Comparison of ENCODE assay signal across 8 cellular contexts in the genomic region with DNA sequence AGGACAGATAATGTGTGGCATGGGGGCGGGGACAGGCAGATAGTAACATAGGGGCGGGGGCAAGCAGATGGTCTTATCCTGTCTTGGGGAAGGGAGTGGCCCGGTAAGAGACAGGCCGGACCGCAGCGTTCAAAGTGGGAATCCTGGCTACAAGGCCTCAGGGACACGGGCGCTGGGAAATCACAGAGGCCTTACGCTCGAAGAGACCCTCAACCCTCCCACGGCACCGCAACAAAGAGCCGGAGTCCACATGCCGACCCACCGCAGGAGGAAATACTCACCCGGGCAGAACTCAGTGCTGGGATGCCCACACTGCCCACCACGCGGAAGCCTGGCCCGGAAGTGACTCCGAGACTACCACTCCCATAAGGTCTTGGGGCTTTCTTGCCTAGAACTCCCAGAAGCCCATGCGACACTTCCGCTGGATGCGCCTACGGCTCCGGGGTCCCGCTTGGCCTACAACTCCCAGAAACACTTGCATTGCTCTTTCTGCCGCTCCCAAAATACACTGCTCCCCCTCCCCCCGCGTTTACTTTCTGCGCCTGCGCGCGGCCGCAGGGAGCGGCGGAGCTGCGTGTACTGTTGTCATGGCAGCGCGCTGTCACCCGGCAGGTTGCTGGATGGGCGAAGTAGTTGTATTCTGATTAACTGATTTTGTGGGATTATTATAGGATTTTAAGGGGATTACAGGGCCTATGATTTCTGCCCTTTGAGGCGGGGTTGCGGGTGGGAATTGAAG. TPM values are rescaled to one million over a fixed set of nuclear protein-coding genes. Genes with fewer than 3 reads are reported as not detected.
DNase-seq lines count a peak whose midpoint lies in the region; ATAC-seq and TF ChIP-seq lines count a peak whose summit lies in the region.

Gene CTU1 (minus strand): TSS at position 344 of the 739 bp plus-strand sequence. CDS start 3,840 bp downstream, outside the sequence.

- H3K36me3 ChIP-seq in osteoblast (ENCODE audit: insufficient read depth, low read length) = peaks cover 13% of the 10 kb centered on the region
- H3K36me3 ChIP-seq in thymus (ENCODE audit: control insufficient read depth, insufficient read depth) = peaks cover 10% of the 10 kb centered on the region

- peak within 1 kb of the TSS; percentile 97 for H3K4me3 Mint-ChIP-seq in activated naive CD8-positive, alpha-beta T cell treated with anti-CD3 and anti-CD28 coated beads for 36 hours
- peak within 1 kb of the TSS; percentile 89 for H3K4me3 Mint-ChIP-seq in glutamatergic neuron (ENCODE audit: unreplicated experiment)

- WGBS in thymus = under 1% methylated on average over 43 of the region's 43 CpGs

- H3K27ac ChIP-seq in osteoblast (ENCODE audit: low read depth, low read length) (peak within 1 kb of the TSS; percentile 76), thymus (ENCODE audit: low read depth) (no peak within 1 kb of the TSS)

- H3K4me3 ChIP-seq in GM08714 (ENCODE audit: low read length) (peak within 1 kb of the TSS; percentile 83), osteoblast (ENCODE audit: insufficient read depth, low read length) (peak within 1 kb of the TSS; percentile 94), thymus (ENCODE audit: low read length) (peak within 1 kb of the TSS; percentile 71)

- peaks cover 6% of the 10 kb centered on the region for H4K20me1 ChIP-seq in osteoblast (ENCODE audit: insufficient read depth, low read length)

- H3K4me1 Mint-ChIP-seq in activated naive CD8-positive, alpha-beta T cell treated with anti-CD3 and anti-CD28 coated beads for 36 hours = peaks cover 28% of the 10 kb centered on the region
- H3K4me1 Mint-ChIP-seq in glutamatergic neuron (ENCODE audit: low read depth, unreplicated experiment) = peaks cover 8% of the 10 kb centered on the region

- no peaks in the 10 kb centered on the region for H3K9me3 ChIP-seq in osteoblast (ENCODE audit: low read depth, low read length)
- H3K9me3 ChIP-seq in thymus (ENCODE audit: control insufficient read depth) = no peaks in the 10 kb centered on the region

- H3K4me1 ChIP-seq in osteoblast (ENCODE audit: insufficient read depth, low read length) (peaks cover 11% of the 10 kb centered on the region), thymus (ENCODE audit: control insufficient read depth, insufficient read depth, low read length) (peaks cover 13% of the 10 kb centered on the region)

- H3K36me3 Mint-ChIP-seq in activated naive CD8-positive, alpha-beta T cell treated with anti-CD3 and anti-CD28 coated beads for 36 hours = peaks cover 24% of the 10 kb centered on the region
- no peaks in the 10 kb centered on the region for H3K36me3 Mint-ChIP-seq in glutamatergic neuron (ENCODE audit: unreplicated experiment)

- DNase-seq in NCI-H1092 treated with DMSO at 0.1 percent for 48 hours (lab: John Stamatoyannopoulos, UW) (peak; percentile 96), SKM-1 (lab: John Stamatoyannopoulos, UW; ENCODE audit: unreplicated experiment) (peak; percentile 90), glutamatergic neuron (peak; percentile 98), osteoblast (ENCODE audit: insufficient read length, low spot score, missing footprints) (peak; percentile 99)
- DNase-seq in activated naive CD8-positive, alpha-beta T cell treated with anti-CD3 and anti-CD28 coated beads for 36 hours = peak; percentile 98

- peak within 1 kb of the TSS; percentile 97 for H2AFZ ChIP-seq in osteoblast (ENCODE audit: low read length)

- H3K9me3 Mint-ChIP-seq in activated naive CD8-positive, alpha-beta T cell treated with anti-CD3 and anti-CD28 coated beads for 36 hours = no peaks in the 10 kb centered on the region
- H3K9me3 Mint-ChIP-seq in glutamatergic neuron (ENCODE audit: unreplicated experiment) = peaks cover 7% of the 10 kb centered on the region

- H3K79me2 ChIP-seq in osteoblast (ENCODE audit: insufficient read depth, low read length) = peaks cover 39% of the 10 kb centered on the region

- H3K27me3 ChIP-seq in osteoblast (ENCODE audit: insufficient read depth, low read length) = no peaks in the 10 kb centered on the region
- H3K27me3 ChIP-seq in thymus (ENCODE audit: control insufficient read depth, insufficient read depth) = no peaks in the 10 kb centered on the region

- TF ChIP-seq CTCF in glutamatergic neuron (IDR thresholded peaks at IDR 0.05; ENCODE audit: partially characterized antibody, unreplicated experiment) = no peak
- no peak for TF ChIP-seq CTCF in osteoblast (IDR thresholded peaks at IDR 0.05; ENCODE audit: extremely low read depth, low read depth, low read length)

- ATAC-seq in HG02610 (IDR thresholded peaks at IDR 0.05; ENCODE audit: unreplicated experiment) = peak; percentile 92

- no peaks in the 10 kb centered on the region for H3K27me3 Mint-ChIP-seq in activated naive CD8-positive, alpha-beta T cell treated with anti-CD3 and anti-CD28 coated beads for 36 hours
- peaks cover 5% of the 10 kb centered on the region for H3K27me3 Mint-ChIP-seq in glutamatergic neuron (ENCODE audit: unreplicated experiment)

- peak within 1 kb of the TSS; percentile 96 for H3K27ac Mint-ChIP-seq in activated naive CD8-positive, alpha-beta T cell treated with anti-CD3 and anti-CD28 coated beads for 36 hours
- peak within 1 kb of the TSS; percentile 96 for H3K27ac Mint-ChIP-seq in glutamatergic neuron (ENCODE audit: unreplicated experiment)

- H3K4me2 ChIP-seq in osteoblast (ENCODE audit: insufficient read depth, low read length) = peak within 1 kb of the TSS; percentile 92

RNA-seq across cellular contexts. Expression of gene CTU1, which starts in this region (rescaled TPM):
- total RNA-seq in activated naive CD8-positive, alpha-beta T cell treated with anti-CD3 and anti-CD28 coated beads for 36 hours = 10 to 100 TPM; 10.9 to 11.4 TPM
- 8.0 TPM for total RNA-seq in glutamatergic neuron (ENCODE audit: unreplicated experiment)
- 4.1 and 4.3 TPM in 2 replicates for total RNA-seq in osteoblast
- polyA plus RNA-seq in thymus = 2.9 TPM
